ENCODE assay signal across 8 cellular contexts in genomic region chr11:128630367-128631230, GRCh38. TPM values are rescaled to one million over a fixed set of nuclear protein-coding genes. Genes with fewer than 3 reads are reported as not detected.
A peak's percentile ranks its signal among the peaks of the same experiment; 100 is the strongest.
DNase-seq lines count a peak whose midpoint lies in the region; ATAC-seq, FAIRE-seq and TF ChIP-seq lines count a peak whose summit lies in the region.

No MANE protein-coding gene starts in this region.

- DNase-seq in H7: peak; percentile 84
- DNase-seq in MM.1S: peak; percentile 87
- DNase-seq in activated naive CD8-positive, alpha-beta T cell treated with anti-CD3 and anti-CD28 coated beads, Interleukin-2, amount 50 U/mL, for 16 hours (ENCODE audit: low read depth, low spot score): peak; percentile 84
- DNase-seq in heart right ventricle: peak; percentile 91
- peak; percentile 68 for DNase-seq in retina

- no peak overlapping the region; the same call in 1 of the 2 replicates for H3K27ac ChIP-seq in MM.1S (ENCODE audit: low read length)
- H3K27ac ChIP-seq in SU-DHL-6 (ENCODE audit: low read depth, low read length): peak overlapping the region; percentile 100
- H3K27ac ChIP-seq in heart right ventricle: peak overlapping the region in 4 of 10 donors; percentile 26 to 82 (median 44)

- peak overlapping the region; percentile 38; the same call in 1 of the 2 replicates for H3K9ac ChIP-seq in MM.1S (ENCODE audit: low read length)
- peak overlapping the region; percentile 65 for H3K9ac ChIP-seq in SU-DHL-6 (ENCODE audit: low read length)

- H4K20me1 ChIP-seq in MM.1S (ENCODE audit: insufficient read depth, low read length): no peaks in the 10 kb centered on the region
- H4K20me1 ChIP-seq in SU-DHL-6 (ENCODE audit: low read depth, low read length): no peaks in the 10 kb centered on the region

- H3K4me3 ChIP-seq in H7 (ENCODE audit: insufficient read depth, low read depth, low read length) (no peak overlapping the region), MM.1S (ENCODE audit: low read length) (peak overlapping the region; percentile 25; the same call in 1 of the 2 replicates), SU-DHL-6 (ENCODE audit: insufficient read depth, low read length, poor library complexity, severe bottlenecking) (no peak overlapping the region), heart right ventricle (peak overlapping the region in 1 of 10 donors; percentile 15)

- peak; percentile 89 for TF ChIP-seq CTCF in MM.1S (IDR thresholded peaks at IDR 0.05; ENCODE audit: low read length)
- peak; percentile 70 for TF ChIP-seq CTCF in SU-DHL-6 (IDR thresholded peaks at IDR 0.05; ENCODE audit: insufficient read depth, low read length, poor library complexity, severe bottlenecking)
- peak; percentile 76 to 94 (median 89) for TF ChIP-seq CTCF in heart right ventricle (IDR thresholded peaks at IDR 0.05)

- H3K4me1 ChIP-seq in MM.1S (ENCODE audit: low read length): peaks cover 30% of the 10 kb centered on the region
- H3K4me1 ChIP-seq in heart right ventricle: peaks cover 0 to 51% (median 15%) of the 10 kb centered on the region in 9 donors

- no peaks in the 10 kb centered on the region for H3K9me3 ChIP-seq in MM.1S (replicated peaks; ENCODE audit: insufficient read depth, low read length)
- H3K9me3 ChIP-seq in SU-DHL-6 (ENCODE audit: insufficient read depth, low read length): no peaks in the 10 kb centered on the region
- H3K9me3 ChIP-seq in heart right ventricle: no peaks in the 10 kb centered on the region

- H3F3A ChIP-seq in MM.1S (ENCODE audit: insufficient read depth, low read length) (no peaks in the 10 kb centered on the region), SU-DHL-6 (ENCODE audit: insufficient read depth) (peaks cover 28% of the 10 kb centered on the region)

- H3K4me2 ChIP-seq in MM.1S (ENCODE audit: low read depth, low read length) (peak overlapping the region; percentile 81), SU-DHL-6 (ENCODE audit: low read depth, low read length, poor library complexity, severe bottlenecking) (peak overlapping the region; percentile 72)

- WGBS in heart right ventricle, 2 donors: 34 to 40% methylated on average over 12 of the region's 12 CpGs

- H2AFZ ChIP-seq in MM.1S (ENCODE audit: low read length) (peak overlapping the region; percentile 79), SU-DHL-6 (ENCODE audit: low read depth, low read length, severe bottlenecking) (peak overlapping the region; percentile 18)

- H3K9me2 ChIP-seq in MM.1S (replicated peaks; ENCODE audit: insufficient read depth, low read length): no peaks in the 10 kb centered on the region
- no peaks in the 10 kb centered on the region for H3K9me2 ChIP-seq in SU-DHL-6 (replicated peaks; ENCODE audit: insufficient read depth, low read length)

- peak; percentile 82 for FAIRE-seq in G401.6 (lab: Jason Lieb, UNC)

- H3K27me3 ChIP-seq in H7 (ENCODE audit: control insufficient read depth, insufficient read depth, low read length) (no peaks in the 10 kb centered on the region), MM.1S (replicated peaks; ENCODE audit: insufficient read depth, low read length) (no peaks in the 10 kb centered on the region), SU-DHL-6 (ENCODE audit: low read length) (no peaks in the 10 kb centered on the region), heart right ventricle (no peaks in the 10 kb centered on the region)

- ATAC-seq in heart right ventricle: peak; percentile 84 to 93 (median 90)
- no peak for ATAC-seq in GM18861 (IDR thresholded peaks at IDR 0.05; ENCODE audit: unreplicated experiment)

- H3K79me2 ChIP-seq in MM.1S (ENCODE audit: low read length) (no peaks in the 10 kb centered on the region), SU-DHL-6 (ENCODE audit: insufficient read depth, low read length) (no peaks in the 10 kb centered on the region)

- intact Hi-C loops in heart right ventricle (cut with DNase I): loop anchor here (1.0 to 10.0 kb wide), 13 partner anchors 76 to 598 kb away; no protein-coding TSS in a partner anchor

- H3K36me3 ChIP-seq in H7 (replicated peaks; ENCODE audit: control insufficient read depth, insufficient read depth, low read length) (no peaks in the 10 kb centered on the region), MM.1S (replicated peaks; ENCODE audit: insufficient read depth, low read length) (no peaks in the 10 kb centered on the region), SU-DHL-6 (ENCODE audit: low read length) (no peaks in the 10 kb centered on the region), heart right ventricle (no peaks in the 10 kb centered on the region)

RNA-seq across cellular contexts. Expression of gene ETS1, which starts 43.2 kb away (rescaled TPM):
- 23.8 and 24.1 TPM in 2 replicates for total RNA-seq in H7 (2014; rRNA removed; shearing (Covaris generic))
- 10 to 100 TPM; 33.1 to 93.4 (median 53.2) TPM for total RNA-seq in heart right ventricle
- polyA plus RNA-seq in heart right ventricle: 10 to 100 TPM; 21.3 to 21.4 TPM
